ENCODE assay signal across 9 cellular contexts in the genomic region with DNA sequence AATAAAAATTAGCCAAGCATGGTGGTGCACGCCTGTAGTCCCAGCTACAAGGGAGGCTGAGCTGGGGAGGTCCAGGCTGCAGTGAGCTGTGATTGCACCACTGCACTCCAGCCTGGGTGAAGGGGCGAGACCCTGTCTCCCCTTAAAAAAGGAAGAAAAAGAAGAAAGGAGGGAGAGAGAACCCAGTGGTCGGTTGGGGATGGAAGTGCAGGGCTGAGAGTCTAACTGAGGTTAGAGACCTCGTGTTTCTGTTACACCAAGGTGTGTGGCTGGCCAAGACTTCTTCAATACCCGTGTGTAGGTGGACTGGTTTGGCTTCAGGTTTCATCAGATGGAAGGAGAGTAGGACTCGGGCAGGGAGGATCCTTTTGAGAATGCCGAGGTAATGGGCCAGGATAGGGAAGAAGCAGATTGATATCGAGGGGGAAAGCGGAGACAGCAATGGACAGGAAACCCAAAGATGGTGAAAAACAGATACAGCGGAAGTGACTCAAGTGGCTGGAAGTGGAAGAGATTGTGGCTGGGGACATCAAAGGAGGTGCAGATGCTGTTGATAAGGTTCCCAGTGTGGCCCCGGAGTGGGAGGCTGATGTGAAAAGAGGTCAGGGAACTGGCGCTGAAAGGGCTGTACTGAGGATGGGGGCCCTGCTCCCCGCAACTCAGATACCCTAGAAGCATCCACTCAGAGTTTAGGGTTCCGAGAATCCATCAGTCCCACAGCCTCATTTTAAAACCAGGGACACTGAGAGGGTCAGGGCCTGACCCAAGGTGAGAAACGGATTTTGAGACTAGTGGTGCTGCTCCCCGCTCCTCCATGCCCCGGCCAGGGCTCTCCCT. TPM values are rescaled to one million over a fixed set of nuclear protein-coding genes. Genes with fewer than 3 reads are reported as not detected.
A peak's percentile ranks its signal among the peaks of the same experiment; 100 is the strongest.
DNase-seq lines count a peak whose midpoint lies in the region; ATAC-seq and TF ChIP-seq lines count a peak whose summit lies in the region.
"Had no signal": no experiment of that assay in that cellular context is flagged by ENCODE, and none has a peak within 500 bp of the region (broad histone marks: within the 10 kb centered on the region; RNA-seq: fewer than 3 reads in every experiment).

No MANE protein-coding gene starts in this region.

- H3K27ac Mint-ChIP-seq in H9, result peak overlapping the region in 1 of 3 experiments; percentile 20; a peak in 1 of 7 replicates

- H3K23me2 ChIP-seq in H9 (ENCODE audit: insufficient read length, low read depth, low read length, poor library complexity, severe bottlenecking), result peaks cover 6% of the 10 kb centered on the region

- peak overlapping the region; percentile 2 for H3K18ac ChIP-seq in H9 (ENCODE audit: insufficient read length, low read depth, low read length)

- no peak overlapping the region for H2BK12ac ChIP-seq in H9 (ENCODE audit: insufficient read length, low read depth, low read length)

- no peak overlapping the region for H2AFZ ChIP-seq in H9 (ENCODE audit: low read length)

- no peak overlapping the region for H4K5ac ChIP-seq in H9 (ENCODE audit: insufficient read length, low read depth, low read length)

- H3K27me3 ChIP-seq in H9 (ENCODE audit: insufficient read depth, low read length) (no peaks in the 10 kb centered on the region; the same call in 1 of the 2 replicates), esophagus (ENCODE audit: control insufficient read depth in 1 of 2, insufficient read depth in 2 of 2, low read length in 2 of 2) (peaks cover 0 to 3% of the 10 kb centered on the region in 2 donors)

- peak overlapping the region; percentile 22 for H3K4me2 ChIP-seq in H9 (ENCODE audit: insufficient read depth, insufficient read length, low read length)

- H3K4ac ChIP-seq in H9 (ENCODE audit: low read depth, low read length), result no peak overlapping the region

- ATAC-seq in GM19351 (IDR thresholded peaks at IDR 0.05; ENCODE audit: unreplicated experiment) (no peak), HG03039 (IDR thresholded peaks at IDR 0.05; ENCODE audit: unreplicated experiment) (no peak)

- H3K4me1 Mint-ChIP-seq in H9, result peaks cover 16 to 21% of the 10 kb centered on the region in 2 experiments

- DNase-seq in H9 (no peak), HCEC 1CT (no peak), NCI-H187 treated with DMSO at 0.1 percent for 48 hours (lab: John Stamatoyannopoulos, UW) (no peak)
- DNase-seq in activated CD4-positive, alpha-beta T cell treated with anti-CD3 and anti-CD28 coated beads, Interleukin-2, amount 50 U/mL, for 4 hours, result peak; percentile 36 to 38
- peak; percentile 33 for DNase-seq in stimulated activated CD4-positive, alpha-beta T cell treated with anti-CD3 and anti-CD28 coated beads, Interleukin-4, amount 100 ng/mL, for 1 hour

- no peaks in the 10 kb centered on the region for H3K9me3 ChIP-seq in H9 (ENCODE audit: control insufficient read depth, low read depth, low read length)
- H3K9me3 ChIP-seq in esophagus (ENCODE audit: control insufficient read depth in 2 of 2, insufficient read depth in 1 of 2, low read depth in 1 of 2, low read length in 1 of 2), result peaks cover 0 to 2% of the 10 kb centered on the region in 2 donors

- peaks cover 85% of the 10 kb centered on the region for H3K27me3 Mint-ChIP-seq in H9 (ENCODE audit: low read depth)

- WGBS in H9 (ENCODE audit: extremely low coverage, insufficient read length, low lambda C conversion rate), result no CpG with 5 or more reads among the region's 17 CpGs
- WGBS in esophagus, 2 donors, result 58 to 62% methylated on average over 17 of the region's 17 CpGs

- peak overlapping the region; percentile 26; the same call in 1 of the 2 replicates for H3K14ac ChIP-seq in H9 (ENCODE audit: insufficient read depth, low read length)

- no peak overlapping the region for H3K9ac ChIP-seq in H9 (ENCODE audit: extremely low read depth, insufficient read length, low read length)

- H3K9me3 Mint-ChIP-seq in H9, result peaks cover 0 to 3% of the 10 kb centered on the region in 2 experiments; a peak in 3 of 5 replicates

- no peaks in the 10 kb centered on the region for H3K36me3 ChIP-seq in esophagus (ENCODE audit: control insufficient read depth in 2 of 2, insufficient read depth in 2 of 2, low read length in 1 of 2)

- no peaks in the 10 kb centered on the region for H3K79me1 ChIP-seq in H9 (ENCODE audit: insufficient read depth, low read depth, low read length, poor library complexity, severe bottlenecking)

- H3K36me3 Mint-ChIP-seq in H9 (ENCODE audit: insufficient read depth in 1 of 3, low read depth in 3 of 3), result no peaks in the 10 kb centered on the region

- TF ChIP-seq CTCF in H9 (conservative IDR thresholded peaks at IDR 0.05), result no peak

- H3K23ac ChIP-seq in H9 (ENCODE audit: insufficient read length, low read depth, low read length), result no peak overlapping the region

- no peaks in the 10 kb centered on the region for H4K20me1 ChIP-seq in H9 (ENCODE audit: control insufficient read depth, insufficient read depth, insufficient read length)

- no peak overlapping the region for H2AK5ac ChIP-seq in H9 (ENCODE audit: insufficient read length, low read length)

- H4K91ac ChIP-seq in H9 (ENCODE audit: insufficient read length, low read depth, low read length), result no peak overlapping the region

- H2BK5ac ChIP-seq in H9 (ENCODE audit: insufficient read length, low read length), result no peak overlapping the region

- peak overlapping the region; percentile 25 to 40 for H3K4me3 ChIP-seq in esophagus (ENCODE audit: low read depth in 1 of 2, low read length in 2 of 2)

- H2BK15ac ChIP-seq in H9 (ENCODE audit: low read depth, low read length), result no peak overlapping the region

- no peak overlapping the region for H2BK20ac ChIP-seq in H9 (ENCODE audit: low read depth, low read length, poor library complexity, severe bottlenecking)

- H3K4me1 ChIP-seq in H9 (ENCODE audit: insufficient read depth, low read length) (0 out of 2 replicates have a peak, but pooled peaks cover 3% of the 10 kb centered on the region), esophagus (ENCODE audit: control insufficient read depth in 2 of 2, insufficient read depth in 2 of 2, low read length in 1 of 2) (peaks cover 0 to 5% of the 10 kb centered on the region in 2 donors)

- no peak overlapping the region for H3K56ac ChIP-seq in H9 (ENCODE audit: insufficient read length, low read depth, low read length)

- no peak overlapping the region for H3K27ac ChIP-seq in H9 (ENCODE audit: insufficient read length, low read depth, low read length)
- H3K27ac ChIP-seq in esophagus (ENCODE audit: low read depth in 2 of 2, low read length in 1 of 2), result peak overlapping the region; percentile 19 to 60

- H4K8ac ChIP-seq in H9 (replicated peaks; ENCODE audit: insufficient read length, low read depth, low read length), result no peak overlapping the region

- no peak overlapping the region for H3T11ph ChIP-seq in H9 (ENCODE audit: low read length)

- H3K4me3 Mint-ChIP-seq in H9, result peak overlapping the region; percentile 52 to 70; a peak in 4 of 5 replicates

- no peaks in the 10 kb centered on the region for H3K79me2 ChIP-seq in H9 (ENCODE audit: insufficient read depth, low read length)

- H2BK120ac ChIP-seq in H9 (ENCODE audit: low read depth, low read length, poor library complexity, severe bottlenecking), result no peak overlapping the region

RNA-seq across cellular contexts. Expression of gene UBXN10, which starts 0.7 kb away (rescaled TPM):
- 0.59 and 0.90 TPM in 2 replicates for total RNA-seq in H9 (2021)
- polyA plus RNA-seq in esophagus, result 1 to 10 TPM in 1 of 2 donors, under 1 TPM in 1; 0.35 to 1.2 TPM

RNA-seq across cellular contexts. Expression of gene PLA2G2C, which starts 1.1 kb away (rescaled TPM):
- not detected in 2 replicates for total RNA-seq in H9 (2021)
- under 1 TPM; 0.07 to 0.14 TPM for polyA plus RNA-seq in esophagus
- total RNA-seq: subcutaneous adipose tissue had no signal

RNA-seq across cellular contexts. Expression of gene PLA2G2F, which starts 46.1 kb away (rescaled TPM):
- total RNA-seq in H9 (2021), result not detected in 2 replicates
- polyA plus RNA-seq in esophagus, result under 1 TPM; 0.01 to 0.02 TPM
- total RNA-seq: subcutaneous adipose tissue had no signal

Comparison
In these comparisons a context has a peak if more than half of its experiments do, and no peak if none do; other contexts are left out.
1. DNase-seq: peak in activated CD4-positive, alpha-beta T cell treated with anti-CD3 and anti-CD28 coated beads, Interleukin-2, amount 50 U/mL, for 4 hours (2 of 2) and stimulated activated CD4-positive, alpha-beta T cell treated with anti-CD3 and anti-CD28 coated beads, Interleukin-4, amount 100 ng/mL, for 1 hour (single experiment); none in H9 (single experiment), HCEC 1CT (single experiment) and NCI-H187 treated with DMSO at 0.1 percent for 48 hours (single experiment).